ENCODE assay signal across 8 cellular contexts in the genomic region with DNA sequence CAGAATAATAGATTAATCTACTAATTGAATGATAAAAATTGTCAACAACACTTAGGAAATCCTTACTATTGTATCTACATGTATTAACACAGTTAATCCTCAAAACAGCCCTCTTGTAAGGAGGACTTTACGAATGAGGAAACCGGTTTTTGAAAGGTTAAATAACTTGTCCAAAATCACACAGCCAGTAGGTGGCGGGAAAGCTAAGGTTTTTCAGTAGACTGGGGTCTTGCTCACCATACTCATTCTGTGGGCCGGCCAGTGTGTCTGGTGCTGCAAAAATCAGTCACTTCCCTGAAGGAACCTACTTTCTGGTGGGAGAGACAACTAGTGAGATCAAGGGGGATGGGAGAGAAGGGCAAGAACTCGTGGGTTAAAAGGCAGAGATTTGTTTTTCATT. TPM values are rescaled to one million over a fixed set of nuclear protein-coding genes. Genes with fewer than 3 reads are reported as not detected.
DNase-seq lines count a peak whose midpoint lies in the region.

No MANE protein-coding gene starts in this region.

- no peaks in the 10 kb centered on the region for H3K27me3 ChIP-seq in adipocyte (replicated peaks; ENCODE audit: control insufficient read depth, insufficient read depth, low read length)

- no peaks in the 10 kb centered on the region for H3K36me3 ChIP-seq in adipocyte (ENCODE audit: control insufficient read depth, insufficient read depth, low read length, severe bottlenecking)

- H3K9me3 ChIP-seq in adipocyte (ENCODE audit: control insufficient read depth, low read length): no peaks in the 10 kb centered on the region

- H3K9ac ChIP-seq in adipocyte (ENCODE audit: low read length): no peak overlapping the region

- DNase-seq in DMS 273 (lab: John Stamatoyannopoulos, UW; ENCODE audit: unreplicated experiment): peak; percentile 57
- no peak for DNase-seq in DMS 273 treated with DMSO at 0.1 percent for 48 hours (lab: John Stamatoyannopoulos, UW)
- peak; percentile 48 for DNase-seq in KG1 (lab: John Stamatoyannopoulos, UW)
- DNase-seq in adipocyte (ENCODE audit: low read depth): peak; percentile 85
- DNase-seq in lung microvascular endothelial cell (ENCODE audit: low read depth in 2 of 2): peak; percentile 66 to 69
- no peak for DNase-seq in GM19240 (ENCODE audit: insufficient read length, low spot score)
- DNase-seq in RPMI8226: no peak
- no peak for DNase-seq in hepatic stellate cell (ENCODE audit: low spot score)

- no peak overlapping the region for H3K4me3 ChIP-seq in adipocyte (ENCODE audit: low read length)

- H3K4me1 ChIP-seq in adipocyte (ENCODE audit: control insufficient read depth, insufficient read depth, low read length): peaks cover 26% of the 10 kb centered on the region

RNA-seq across cellular contexts. Expression of a gene that starts 3.8 kb away (rescaled TPM):
- 4.4 and 10.5 TPM in 2 replicates for total RNA-seq in lung microvascular endothelial cell

RNA-seq across cellular contexts. Expression of a gene that starts 24.8 kb away (rescaled TPM):
- 2.6 and 4.2 TPM in 2 replicates for total RNA-seq in lung microvascular endothelial cell

RNA-seq across cellular contexts. Expression of a gene that starts 38.8 kb away (rescaled TPM):
- 6.2 and 8.1 TPM in 2 replicates for total RNA-seq in lung microvascular endothelial cell

RNA-seq across cellular contexts. Expression of a gene that starts 39.0 kb away (rescaled TPM):
- total RNA-seq in lung microvascular endothelial cell: 29.9 and 39.5 TPM in 2 replicates

RNA-seq across cellular contexts. Expression of a gene that starts 47.8 kb away (rescaled TPM):
- 12.9 and 14.7 TPM in 2 replicates for total RNA-seq in lung microvascular endothelial cell

Comparison
In these comparisons a context has a peak if more than half of its experiments do, and no peak if none do; other contexts are left out.
1. DNase-seq: peak in DMS 273 (single experiment), KG1 (single experiment), adipocyte (single experiment) and lung microvascular endothelial cell (2 of 2); none in DMS 273 treated with DMSO at 0.1 percent for 48 hours (single experiment), GM19240 (single experiment), RPMI8226 (single experiment) and hepatic stellate cell (single experiment).